In the genomic region with DNA sequence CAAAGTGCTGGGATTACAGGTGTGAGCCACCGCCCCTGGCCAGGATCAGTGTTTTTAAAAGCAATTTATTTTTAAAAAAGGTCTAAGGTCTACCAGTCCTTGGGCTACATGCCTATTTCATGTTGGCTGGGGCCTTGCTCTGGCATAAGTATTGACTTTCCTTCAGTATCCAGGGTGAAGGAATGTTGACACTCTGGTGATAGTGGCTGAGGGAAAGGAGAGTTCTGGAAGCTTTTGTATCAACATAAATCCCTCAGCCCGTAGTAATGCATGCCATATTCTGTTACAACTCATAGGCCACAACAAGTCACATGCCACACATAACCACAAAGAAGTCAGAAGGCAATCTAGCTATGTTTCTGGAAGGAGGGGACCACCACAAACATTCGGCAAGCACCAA, we compare ENCODE assay signal across 10 cellular contexts.
"Had no signal": no experiment of that assay in that cellular context is flagged by ENCODE, and none has a peak within 500 bp of the region (broad histone marks: within the 10 kb centered on the region; RNA-seq: fewer than 3 reads in every experiment).

No MANE protein-coding gene starts in this region.

- H3K4me3 ChIP-seq: GM23248, K562 had no signal

- FAIRE-seq: H54, HepG2, K562 had no signal

- H3K27ac ChIP-seq: GM23248, HL-60 had no signal

- DNase-seq: GM23248, GOT3, H9, HFFc6, KG1 had no signal

- ATAC-seq: HCT116, HepG2, K562 had no signal

- H2AFZ ChIP-seq: GM23248 had no signal

- H3K9ac ChIP-seq: GM23248 had no signal
